8 cellular contexts compared by ENCODE assay signal in genomic region chr14:104689620-104690265, GRCh38. TPM values are rescaled to one million over a fixed set of nuclear protein-coding genes. Genes with fewer than 3 reads are reported as not detected.
A peak's percentile ranks its signal among the peaks of the same experiment; 100 is the strongest.
DNase-seq lines count a peak whose midpoint lies in the region; ATAC-seq and TF ChIP-seq lines count a peak whose summit lies in the region.

No MANE protein-coding gene starts in this region.

- TF ChIP-seq CTCF in WI38 (IDR thresholded peaks at IDR 0.05; ENCODE audit: low read depth, low read length) (no peak), foreskin fibroblast (IDR thresholded peaks at IDR 0.05; ENCODE audit: low read depth, low read length) (no peak)

- ATAC-seq in activated CD4-positive, alpha-beta T cell treated with anti-CD3 and anti-CD28 coated beads for 36 hours: peak; percentile 20

- H3K4me1 Mint-ChIP-seq in activated CD4-positive, alpha-beta T cell treated with anti-CD3 and anti-CD28 coated beads for 36 hours: peaks cover 39% of the 10 kb centered on the region

- no peaks in the 10 kb centered on the region for H3K27me3 Mint-ChIP-seq in activated CD4-positive, alpha-beta T cell treated with anti-CD3 and anti-CD28 coated beads for 36 hours

- DNase-seq in activated CD4-positive, alpha-beta T cell treated with anti-CD3 and anti-CD28 coated beads for 36 hours: peak; percentile 46
- DNase-seq in activated CD4-positive, alpha-beta T cell treated with anti-CD3 and anti-CD28 coated beads for 1 hour: no peak
- DNase-seq in foreskin fibroblast (peak in 1 of 2 donors; percentile 60), retina (peak; percentile 45), DMS79 treated with DMSO at 0.1 percent for 48 hours (lab: John Stamatoyannopoulos, UW) (no peak), posterior vena cava (ENCODE audit: low spot score) (no peak), occipital lobe (lab: John Stamatoyannopoulos, UW) (no peak)

- POLR2A ChIA-PET in activated CD4-positive, alpha-beta T cell treated with anti-CD3 and anti-CD28 coated beads for 36 hours (lab: Charles Lee): no interaction called here

- CTCF ChIA-PET in activated CD4-positive, alpha-beta T cell treated with anti-CD3 and anti-CD28 coated beads for 36 hours (lab: Charles Lee): no interaction called here

- H3K4me3 ChIP-seq in WI38 (ENCODE audit: low read depth, low read length) (peak overlapping the region; percentile 90), foreskin fibroblast (ENCODE audit: low read depth in 1 of 2, low read length in 2 of 2) (peak overlapping the region; percentile 76 to 82)

- H3K9me3 Mint-ChIP-seq in activated CD4-positive, alpha-beta T cell treated with anti-CD3 and anti-CD28 coated beads for 36 hours (ENCODE audit: low read depth): no peaks in the 10 kb centered on the region

- peak overlapping the region; percentile 72 for H3K4me3 Mint-ChIP-seq in activated CD4-positive, alpha-beta T cell treated with anti-CD3 and anti-CD28 coated beads for 36 hours

- H3K27ac Mint-ChIP-seq in activated CD4-positive, alpha-beta T cell treated with anti-CD3 and anti-CD28 coated beads for 36 hours: no peak overlapping the region

- intact Hi-C loops in activated CD4-positive, alpha-beta T cell treated with anti-CD3 and anti-CD28 coated beads for 36 hours (cut with DNase I, micrococcal nuclease): loop anchor here in 1 of 2 experiments (1.0 kb wide), 6 partner anchors 12 to 332 kb away; partner anchors contain the start of genes ADSS1 and CDCA4
- intact Hi-C loops in posterior vena cava (cut with DNase I): no loop called here

- H3K36me3 Mint-ChIP-seq in activated CD4-positive, alpha-beta T cell treated with anti-CD3 and anti-CD28 coated beads for 36 hours (ENCODE audit: low read depth): peaks cover 2% of the 10 kb centered on the region

RNA-seq across cellular contexts. Expression of gene INF2, which starts 0.3 kb away (rescaled TPM):
- total RNA-seq in activated CD4-positive, alpha-beta T cell treated with anti-CD3 and anti-CD28 coated beads for 36 hours: 10 to 100 TPM; 60.8 to 66.0 TPM
- total RNA-seq in posterior vena cava (10 to 100 TPM; 70.5 to 78.7 TPM), occipital lobe (8.4 TPM)

RNA-seq across cellular contexts. Expression of gene ADSS1, which starts 34.3 kb away (rescaled TPM):
- 1 to 10 TPM; 2.2 to 3.2 TPM for total RNA-seq in activated CD4-positive, alpha-beta T cell treated with anti-CD3 and anti-CD28 coated beads for 36 hours
- total RNA-seq in posterior vena cava (10 to 100 TPM in 1 of 2 donors, 1 to 10 TPM in 1; 8.2 to 10.2 TPM), occipital lobe (4.8 TPM)

Comparison
In these comparisons a context has a peak if more than half of its experiments do, and no peak if none do; other contexts are left out.
1. DNase-seq: peak in activated CD4-positive, alpha-beta T cell treated with anti-CD3 and anti-CD28 coated beads for 36 hours (single experiment) and retina (single experiment); none in activated CD4-positive, alpha-beta T cell treated with anti-CD3 and anti-CD28 coated beads for 1 hour (single experiment), DMS79 treated with DMSO at 0.1 percent for 48 hours (single experiment), posterior vena cava (single experiment) and occipital lobe (single experiment).